ENCODE assay signal across 6 cellular contexts in genomic region chr17:11135819-11136218, GRCh38.
"Had no signal": no experiment of that assay in that cellular context is flagged by ENCODE, and none has a peak within 500 bp of the region (broad histone marks: within the 10 kb centered on the region; RNA-seq: fewer than 3 reads in every experiment).

No MANE protein-coding gene starts in this region.

- FAIRE-seq: H1, H54, HTR-8/SVneo had no signal

- H3K4me3 ChIP-seq: GM23338 had no signal

- DNase-seq: H9, HCEC 1CT had no signal

- H3K4me2 ChIP-seq: GM23338 had no signal

- ATAC-seq: GM23338 had no signal

- H2AFZ ChIP-seq: GM23338 had no signal
